ENCODE assay signal across 1 cellular context in the genomic region with DNA sequence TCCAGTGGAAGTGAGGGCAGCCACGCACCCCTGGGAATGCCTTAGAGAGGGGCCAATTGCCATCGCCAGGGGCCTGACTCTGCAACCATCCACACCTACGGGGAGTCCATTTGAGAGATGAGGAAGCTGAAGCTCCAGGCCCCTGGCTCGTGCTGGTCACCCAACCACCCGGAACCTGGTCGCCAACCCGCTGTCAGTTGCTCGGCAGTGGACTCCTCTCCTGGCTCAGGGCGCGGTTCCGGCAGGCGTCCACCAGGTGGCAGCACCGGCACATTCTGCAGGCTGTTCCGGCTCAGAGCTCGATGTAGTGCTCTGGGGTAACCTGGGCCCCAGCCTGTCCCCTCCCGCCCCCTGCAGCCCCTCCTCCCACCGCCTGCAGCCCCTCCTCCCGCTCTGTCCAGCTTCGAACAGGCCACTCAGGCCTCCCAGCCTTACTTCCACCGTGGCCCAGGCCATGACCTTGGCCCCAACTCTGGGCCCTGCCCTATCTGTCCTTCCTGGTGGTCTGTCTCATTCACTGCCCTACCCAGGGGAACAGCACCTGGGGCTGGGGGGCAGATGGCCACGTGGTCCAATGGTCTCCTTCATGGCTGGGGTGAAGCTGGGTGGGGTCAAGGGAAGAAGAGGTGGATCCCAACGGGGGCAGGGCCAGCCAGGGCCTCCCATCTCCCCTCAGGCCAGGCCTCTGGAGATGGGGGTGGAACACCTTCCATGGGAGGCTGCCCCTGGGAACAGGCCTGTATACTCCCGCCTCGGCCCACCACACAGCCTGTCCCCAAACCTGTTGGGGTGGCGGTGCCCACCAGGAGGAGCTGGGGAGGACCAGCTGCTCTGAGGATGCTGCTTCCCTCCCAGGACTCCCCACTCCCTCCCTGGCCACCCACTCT.
A peak's percentile ranks its signal among the peaks of the same experiment; 100 is the strongest.
TF ChIP-seq lines count a peak whose summit lies in the region.

No MANE protein-coding gene starts in this region.

TF ChIP-seq in HepG2, 621 proteins besides CTCF, POLR2A, EP300 and RAD21 (continued from another document and continues in another):
- TF ChIP-seq TARDBP (CRISPR knock-in tag; IDR thresholded peaks at IDR 0.05), result peak; percentile 87; the same call in 1 of the 2 replicates
- peak; percentile 49; the same call in 1 of the 2 replicates for TF ChIP-seq BHLHE40 (IDR thresholded peaks at IDR 0.05; ENCODE audit: low read length)
- TF ChIP-seq NAIF1 (CRISPR knock-in tag; IDR thresholded peaks at IDR 0.05; ENCODE audit: borderline replicate concordance), result no peak; the same call in 1 of the 2 replicates
- TF ChIP-seq, protein P1, sequence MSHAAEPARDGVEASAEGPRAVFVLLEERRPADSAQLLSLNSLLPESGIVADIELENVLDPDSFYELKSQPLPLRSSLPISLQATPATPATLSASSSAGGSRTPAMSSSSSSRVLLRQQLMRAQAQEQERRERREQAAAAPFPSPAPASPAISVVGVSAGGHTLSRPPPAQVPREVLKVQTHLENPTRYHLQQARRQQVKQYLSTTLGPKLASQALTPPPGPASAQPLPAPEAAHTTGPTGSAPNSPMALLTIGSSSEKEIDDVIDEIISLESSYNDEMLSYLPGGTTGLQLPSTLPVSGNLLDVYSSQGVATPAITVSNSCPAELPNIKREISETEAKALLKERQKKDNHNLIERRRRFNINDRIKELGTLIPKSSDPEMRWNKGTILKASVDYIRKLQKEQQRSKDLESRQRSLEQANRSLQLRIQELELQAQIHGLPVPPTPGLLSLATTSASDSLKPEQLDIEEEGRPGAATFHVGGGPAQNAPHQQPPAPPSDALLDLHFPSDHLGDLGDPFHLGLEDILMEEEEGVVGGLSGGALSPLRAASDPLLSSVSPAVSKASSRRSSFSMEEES (CRISPR knock-in tag; IDR thresholded peaks at IDR 0.05), result peak; percentile 42
- TF ChIP-seq, protein P2, sequence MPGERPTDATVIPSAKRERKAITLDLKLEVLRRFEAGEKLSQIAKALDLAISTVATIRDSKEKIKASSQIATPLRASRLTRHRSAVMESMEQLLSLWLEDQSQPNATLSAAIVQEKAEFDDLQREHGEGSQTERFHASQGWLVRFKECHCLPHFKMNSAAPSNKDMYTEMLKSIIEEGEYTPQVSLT (CRISPR knock-in tag; IDR thresholded peaks at IDR 0.05; ENCODE audit: borderline replicate concordance, low read depth), result no peak
- no peak for TF ChIP-seq ZNF775 (CRISPR knock-in tag; IDR thresholded peaks at IDR 0.05; ENCODE audit: borderline replicate concordance)
- TF ChIP-seq, protein P3, sequence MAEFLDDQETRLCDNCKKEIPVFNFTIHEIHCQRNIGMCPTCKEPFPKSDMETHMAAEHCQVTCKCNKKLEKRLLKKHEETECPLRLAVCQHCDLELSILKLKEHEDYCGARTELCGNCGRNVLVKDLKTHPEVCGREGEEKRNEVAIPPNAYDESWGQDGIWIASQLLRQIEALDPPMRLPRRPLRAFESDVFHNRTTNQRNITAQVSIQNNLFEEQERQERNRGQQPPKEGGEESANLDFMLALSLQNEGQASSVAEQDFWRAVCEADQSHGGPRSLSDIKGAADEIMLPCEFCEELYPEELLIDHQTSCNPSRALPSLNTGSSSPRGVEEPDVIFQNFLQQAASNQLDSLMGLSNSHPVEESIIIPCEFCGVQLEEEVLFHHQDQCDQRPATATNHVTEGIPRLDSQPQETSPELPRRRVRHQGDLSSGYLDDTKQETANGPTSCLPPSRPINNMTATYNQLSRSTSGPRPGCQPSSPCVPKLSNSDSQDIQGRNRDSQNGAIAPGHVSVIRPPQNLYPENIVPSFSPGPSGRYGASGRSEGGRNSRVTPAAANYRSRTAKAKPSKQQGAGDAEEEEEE (CRISPR knock-in tag; IDR thresholded peaks at IDR 0.05; ENCODE audit: borderline replicate concordance), result no peak
- TF ChIP-seq, protein P4, sequence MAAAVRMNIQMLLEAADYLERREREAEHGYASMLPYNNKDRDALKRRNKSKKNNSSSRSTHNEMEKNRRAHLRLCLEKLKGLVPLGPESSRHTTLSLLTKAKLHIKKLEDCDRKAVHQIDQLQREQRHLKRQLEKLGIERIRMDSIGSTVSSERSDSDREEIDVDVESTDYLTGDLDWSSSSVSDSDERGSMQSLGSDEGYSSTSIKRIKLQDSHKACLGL (CRISPR knock-in tag; IDR thresholded peaks at IDR 0.05), result no peak
- TF ChIP-seq ZMYM4 (CRISPR knock-in tag; IDR thresholded peaks at IDR 0.05), result peak; percentile 72
- no peak for TF ChIP-seq ZNF496 (CRISPR knock-in tag; IDR thresholded peaks at IDR 0.05; ENCODE audit: insufficient replicate concordance)
- no peak for TF ChIP-seq ZNF530 (CRISPR knock-in tag; IDR thresholded peaks at IDR 0.05; ENCODE audit: low read depth)
- peak; percentile 56 for TF ChIP-seq SRY (CRISPR knock-in tag; IDR thresholded peaks at IDR 0.05)
- peak; percentile 57; the same call in 1 of the 2 replicates for TF ChIP-seq TBX2 (CRISPR knock-in tag; IDR thresholded peaks at IDR 0.05; ENCODE audit: borderline replicate concordance)
- TF ChIP-seq ZNF3 (CRISPR knock-in tag; IDR thresholded peaks at IDR 0.05), result no peak
- TF ChIP-seq ZNF652 (CRISPR knock-in tag; IDR thresholded peaks at IDR 0.05; ENCODE audit: borderline replicate concordance, low read depth), result no peak
- no peak for TF ChIP-seq ZNF180 (CRISPR knock-in tag; IDR thresholded peaks at IDR 0.05; ENCODE audit: borderline replicate concordance, low read depth)
- TF ChIP-seq, protein P5, sequence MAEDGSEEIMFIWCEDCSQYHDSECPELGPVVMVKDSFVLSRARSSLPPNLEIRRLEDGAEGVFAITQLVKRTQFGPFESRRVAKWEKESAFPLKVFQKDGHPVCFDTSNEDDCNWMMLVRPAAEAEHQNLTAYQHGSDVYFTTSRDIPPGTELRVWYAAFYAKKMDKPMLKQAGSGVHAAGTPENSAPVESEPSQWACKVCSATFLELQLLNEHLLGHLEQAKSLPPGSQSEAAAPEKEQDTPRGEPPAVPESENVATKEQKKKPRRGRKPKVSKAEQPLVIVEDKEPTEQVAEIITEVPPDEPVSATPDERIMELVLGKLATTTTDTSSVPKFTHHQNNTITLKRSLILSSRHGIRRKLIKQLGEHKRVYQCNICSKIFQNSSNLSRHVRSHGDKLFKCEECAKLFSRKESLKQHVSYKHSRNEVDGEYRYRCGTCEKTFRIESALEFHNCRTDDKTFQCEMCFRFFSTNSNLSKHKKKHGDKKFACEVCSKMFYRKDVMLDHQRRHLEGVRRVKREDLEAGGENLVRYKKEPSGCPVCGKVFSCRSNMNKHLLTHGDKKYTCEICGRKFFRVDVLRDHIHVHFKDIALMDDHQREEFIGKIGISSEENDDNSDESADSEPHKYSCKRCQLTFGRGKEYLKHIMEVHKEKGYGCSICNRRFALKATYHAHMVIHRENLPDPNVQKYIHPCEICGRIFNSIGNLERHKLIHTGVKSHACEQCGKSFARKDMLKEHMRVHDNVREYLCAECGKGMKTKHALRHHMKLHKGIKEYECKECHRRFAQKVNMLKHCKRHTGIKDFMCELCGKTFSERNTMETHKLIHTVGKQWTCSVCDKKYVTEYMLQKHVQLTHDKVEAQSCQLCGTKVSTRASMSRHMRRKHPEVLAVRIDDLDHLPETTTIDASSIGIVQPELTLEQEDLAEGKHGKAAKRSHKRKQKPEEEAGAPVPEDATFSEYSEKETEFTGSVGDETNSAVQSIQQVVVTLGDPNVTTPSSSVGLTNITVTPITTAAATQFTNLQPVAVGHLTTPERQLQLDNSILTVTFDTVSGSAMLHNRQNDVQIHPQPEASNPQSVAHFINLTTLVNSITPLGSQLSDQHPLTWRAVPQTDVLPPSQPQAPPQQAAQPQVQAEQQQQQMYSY (CRISPR knock-in tag; IDR thresholded peaks at IDR 0.05), result no peak
- no peak for TF ChIP-seq ZNF24 (IDR thresholded peaks at IDR 0.05)
- TF ChIP-seq ATF7-NPFF (CRISPR knock-in tag; IDR thresholded peaks at IDR 0.05; ENCODE audit: low read depth), result peak; percentile 80; the same call in 1 of the 2 replicates
- TF ChIP-seq ZSCAN9 (CRISPR knock-in tag; IDR thresholded peaks at IDR 0.05; ENCODE audit: borderline replicate concordance), result no peak
- peak; percentile 54; the same call in 1 of the 2 replicates for TF ChIP-seq CBFB (CRISPR knock-in tag; IDR thresholded peaks at IDR 0.05)
- TF ChIP-seq GATAD1 (CRISPR knock-in tag; IDR thresholded peaks at IDR 0.05), result peak; percentile 61; the same call in 1 of the 2 replicates
- TF ChIP-seq, protein P6, sequence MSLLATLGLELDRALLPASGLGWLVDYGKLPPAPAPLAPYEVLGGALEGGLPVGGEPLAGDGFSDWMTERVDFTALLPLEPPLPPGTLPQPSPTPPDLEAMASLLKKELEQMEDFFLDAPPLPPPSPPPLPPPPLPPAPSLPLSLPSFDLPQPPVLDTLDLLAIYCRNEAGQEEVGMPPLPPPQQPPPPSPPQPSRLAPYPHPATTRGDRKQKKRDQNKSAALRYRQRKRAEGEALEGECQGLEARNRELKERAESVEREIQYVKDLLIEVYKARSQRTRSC (CRISPR knock-in tag; IDR thresholded peaks at IDR 0.05; ENCODE audit: low read depth), result peak; percentile 20; the same call in 1 of the 2 replicates
- TF ChIP-seq ATM (IDR thresholded peaks at IDR 0.05; ENCODE audit: borderline replicate concordance), result no peak
- TF ChIP-seq, protein P7, sequence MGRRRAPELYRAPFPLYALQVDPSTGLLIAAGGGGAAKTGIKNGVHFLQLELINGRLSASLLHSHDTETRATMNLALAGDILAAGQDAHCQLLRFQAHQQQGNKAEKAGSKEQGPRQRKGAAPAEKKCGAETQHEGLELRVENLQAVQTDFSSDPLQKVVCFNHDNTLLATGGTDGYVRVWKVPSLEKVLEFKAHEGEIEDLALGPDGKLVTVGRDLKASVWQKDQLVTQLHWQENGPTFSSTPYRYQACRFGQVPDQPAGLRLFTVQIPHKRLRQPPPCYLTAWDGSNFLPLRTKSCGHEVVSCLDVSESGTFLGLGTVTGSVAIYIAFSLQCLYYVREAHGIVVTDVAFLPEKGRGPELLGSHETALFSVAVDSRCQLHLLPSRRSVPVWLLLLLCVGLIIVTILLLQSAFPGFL (CRISPR knock-in tag; IDR thresholded peaks at IDR 0.05), result no peak
- TF ChIP-seq SATB2 (CRISPR knock-in tag; IDR thresholded peaks at IDR 0.05), result no peak
- 0 out of 2 replicates have a peak, but pooled peaks have one; percentile 33 for TF ChIP-seq MIER2 (CRISPR knock-in tag; IDR thresholded peaks at IDR 0.05)
- TF ChIP-seq TBL1XR1 (IDR thresholded peaks at IDR 0.05; ENCODE audit: borderline replicate concordance, low read length, partially characterized antibody), result no peak
- TF ChIP-seq JUNB (CRISPR knock-in tag; IDR thresholded peaks at IDR 0.05; ENCODE audit: borderline replicate concordance), result no peak
- TF ChIP-seq ZNF644 (CRISPR knock-in tag; IDR thresholded peaks at IDR 0.05; ENCODE audit: low read depth), result no peak
- no peak for TF ChIP-seq ZNF616 (CRISPR knock-in tag; IDR thresholded peaks at IDR 0.05; ENCODE audit: low read depth)
- 0 out of 2 replicates have a peak, but pooled peaks have one; percentile 40 for TF ChIP-seq ZNF274 (CRISPR knock-in tag; IDR thresholded peaks at IDR 0.05)
- no peak for TF ChIP-seq ZFP36L2 (CRISPR knock-in tag; IDR thresholded peaks at IDR 0.05)
- TF ChIP-seq ZNF430 (CRISPR knock-in tag; IDR thresholded peaks at IDR 0.05), result peak; percentile 33; the same call in 1 of the 2 replicates
- TF ChIP-seq HNRNPH1 (optimal IDR thresholded peaks at IDR 0.05; ENCODE audit: low read depth, low read length), result no peak
- TF ChIP-seq, protein P8, sequence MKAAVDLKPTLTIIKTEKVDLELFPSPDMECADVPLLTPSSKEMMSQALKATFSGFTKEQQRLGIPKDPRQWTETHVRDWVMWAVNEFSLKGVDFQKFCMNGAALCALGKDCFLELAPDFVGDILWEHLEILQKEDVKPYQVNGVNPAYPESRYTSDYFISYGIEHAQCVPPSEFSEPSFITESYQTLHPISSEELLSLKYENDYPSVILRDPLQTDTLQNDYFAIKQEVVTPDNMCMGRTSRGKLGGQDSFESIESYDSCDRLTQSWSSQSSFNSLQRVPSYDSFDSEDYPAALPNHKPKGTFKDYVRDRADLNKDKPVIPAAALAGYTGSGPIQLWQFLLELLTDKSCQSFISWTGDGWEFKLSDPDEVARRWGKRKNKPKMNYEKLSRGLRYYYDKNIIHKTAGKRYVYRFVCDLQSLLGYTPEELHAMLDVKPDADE (CRISPR knock-in tag; IDR thresholded peaks at IDR 0.05), result 0 out of 2 replicates have a peak, but pooled peaks have one; percentile 45
- TF ChIP-seq, protein P9, sequence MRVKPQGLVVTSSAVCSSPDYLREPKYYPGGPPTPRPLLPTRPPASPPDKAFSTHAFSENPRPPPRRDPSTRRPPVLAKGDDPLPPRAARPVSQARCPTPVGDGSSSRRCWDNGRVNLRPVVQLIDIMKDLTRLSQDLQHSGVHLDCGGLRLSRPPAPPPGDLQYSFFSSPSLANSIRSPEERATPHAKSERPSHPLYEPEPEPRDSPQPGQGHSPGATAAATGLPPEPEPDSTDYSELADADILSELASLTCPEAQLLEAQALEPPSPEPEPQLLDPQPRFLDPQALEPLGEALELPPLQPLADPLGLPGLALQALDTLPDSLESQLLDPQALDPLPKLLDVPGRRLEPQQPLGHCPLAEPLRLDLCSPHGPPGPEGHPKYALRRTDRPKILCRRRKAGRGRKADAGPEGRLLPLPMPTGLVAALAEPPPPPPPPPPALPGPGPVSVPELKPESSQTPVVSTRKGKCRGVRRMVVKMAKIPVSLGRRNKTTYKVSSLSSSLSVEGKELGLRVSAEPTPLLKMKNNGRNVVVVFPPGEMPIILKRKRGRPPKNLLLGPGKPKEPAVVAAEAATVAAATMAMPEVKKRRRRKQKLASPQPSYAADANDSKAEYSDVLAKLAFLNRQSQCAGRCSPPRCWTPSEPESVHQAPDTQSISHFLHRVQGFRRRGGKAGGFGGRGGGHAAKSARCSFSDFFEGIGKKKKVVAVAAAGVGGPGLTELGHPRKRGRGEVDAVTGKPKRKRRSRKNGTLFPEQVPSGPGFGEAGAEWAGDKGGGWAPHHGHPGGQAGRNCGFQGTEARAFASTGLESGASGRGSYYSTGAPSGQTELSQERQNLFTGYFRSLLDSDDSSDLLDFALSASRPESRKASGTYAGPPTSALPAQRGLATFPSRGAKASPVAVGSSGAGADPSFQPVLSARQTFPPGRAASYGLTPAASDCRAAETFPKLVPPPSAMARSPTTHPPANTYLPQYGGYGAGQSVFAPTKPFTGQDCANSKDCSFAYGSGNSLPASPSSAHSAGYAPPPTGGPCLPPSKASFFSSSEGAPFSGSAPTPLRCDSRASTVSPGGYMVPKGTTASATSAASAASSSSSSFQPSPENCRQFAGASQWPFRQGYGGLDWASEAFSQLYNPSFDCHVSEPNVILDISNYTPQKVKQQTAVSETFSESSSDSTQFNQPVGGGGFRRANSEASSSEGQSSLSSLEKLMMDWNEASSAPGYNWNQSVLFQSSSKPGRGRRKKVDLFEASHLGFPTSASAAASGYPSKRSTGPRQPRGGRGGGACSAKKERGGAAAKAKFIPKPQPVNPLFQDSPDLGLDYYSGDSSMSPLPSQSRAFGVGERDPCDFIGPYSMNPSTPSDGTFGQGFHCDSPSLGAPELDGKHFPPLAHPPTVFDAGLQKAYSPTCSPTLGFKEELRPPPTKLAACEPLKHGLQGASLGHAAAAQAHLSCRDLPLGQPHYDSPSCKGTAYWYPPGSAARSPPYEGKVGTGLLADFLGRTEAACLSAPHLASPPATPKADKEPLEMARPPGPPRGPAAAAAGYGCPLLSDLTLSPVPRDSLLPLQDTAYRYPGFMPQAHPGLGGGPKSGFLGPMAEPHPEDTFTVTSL (CRISPR knock-in tag; IDR thresholded peaks at IDR 0.05; ENCODE audit: borderline replicate concordance), result peak; percentile 72; the same call in 1 of the 2 replicates
- TF ChIP-seq HNRNPLL (IDR thresholded peaks at IDR 0.05; ENCODE audit: low read depth, low read length, poor library complexity, severe bottlenecking), result peak; percentile 38
- TF ChIP-seq ZNF75D (CRISPR knock-in tag; IDR thresholded peaks at IDR 0.05; ENCODE audit: borderline replicate concordance), result no peak
